8 cellular contexts compared by ENCODE assay signal in genomic region chr14:23364604-23365352, GRCh38. TPM values are rescaled to one million over a fixed set of nuclear protein-coding genes. Genes with fewer than 3 reads are reported as not detected.
DNase-seq lines count a peak whose midpoint lies in the region; ATAC-seq, FAIRE-seq and TF ChIP-seq lines count a peak whose summit lies in the region.

Gene EFS, minus strand, starts transcription at chr14:23365172. Its CDS starts 147 bp downstream, at chr14:23365025.

- peaks cover 13% of the 10 kb centered on the region; the same call in 1 of the 2 replicates for H3K36me3 ChIP-seq in HUES64 (ENCODE audit: insufficient read depth, low read length)
- H3K36me3 ChIP-seq in kidney (ENCODE audit: control insufficient read depth in 1 of 2, insufficient read depth in 2 of 2, low read length in 2 of 2), result no peaks in the 10 kb centered on the region
- H3K36me3 ChIP-seq in skeletal muscle tissue (ENCODE audit: control insufficient read depth in 3 of 3, insufficient read depth in 3 of 3, low read length in 3 of 3), result no peaks in the 10 kb centered on the region

- H3K27me3 ChIP-seq in HUES64 (ENCODE audit: insufficient read depth, low read length) (peaks cover 14% of the 10 kb centered on the region), skeletal muscle tissue (ENCODE audit: control insufficient read depth in 3 of 3, insufficient read depth in 3 of 3, low read length in 3 of 3) (peaks cover 7 to 25% (median 24%) of the 10 kb centered on the region in 3 donors)

- H3K9me3 ChIP-seq in HUES64 (ENCODE audit: insufficient read depth, low read depth, low read length) (no peaks in the 10 kb centered on the region), kidney (ENCODE audit: control insufficient read depth in 1 of 2, low read length in 2 of 2) (no peaks in the 10 kb centered on the region), skeletal muscle tissue (ENCODE audit: control insufficient read depth in 3 of 3, low read length in 3 of 3) (no peaks in the 10 kb centered on the region)

- FAIRE-seq in kidney (lab: Jason Lieb, UNC), result no peak
- no peak for FAIRE-seq in RCC 7860 (lab: Jason Lieb, UNC)

- WGBS in HUES64, result under 1% methylated on average over 44 of the region's 44 CpGs

- peak within 1 kb of the TSS; percentile 86 for H3K27ac ChIP-seq in HUES64 (ENCODE audit: low read depth, low read length)
- H3K27ac ChIP-seq in kidney (ENCODE audit: low read depth in 2 of 2, low read length in 2 of 2), result peak within 1 kb of the TSS; percentile 64 to 76
- H3K27ac ChIP-seq in skeletal muscle tissue (ENCODE audit: low read depth, low read length), result peak within 1 kb of the TSS; percentile 80

- H3K4me3 ChIP-seq in HUES64 (ENCODE audit: low read length), result peak within 1 kb of the TSS; percentile 76
- peak within 1 kb of the TSS; percentile 1 to 55 for H3K4me3 ChIP-seq in kidney (ENCODE audit: low read length in 2 of 2)
- H3K4me3 ChIP-seq in skeletal muscle tissue (ENCODE audit: low read length in 3 of 3), result peak within 1 kb of the TSS; percentile 65 to 71 (median 70)

- TF ChIP-seq CTCF in kidney (IDR thresholded peaks at IDR 0.05; ENCODE audit: borderline replicate concordance, extremely low read depth, insufficient read depth), result no peak

- H3K9ac ChIP-seq in HUES64 (ENCODE audit: low read depth, low read length) (peak within 1 kb of the TSS; percentile 84), kidney (ENCODE audit: low read length in 2 of 2) (peak within 1 kb of the TSS; percentile 29 to 55), skeletal muscle tissue (ENCODE audit: low read depth in 1 of 3, low read length in 3 of 3) (peak within 1 kb of the TSS; percentile 65 to 83 (median 77))

- peaks cover 13% of the 10 kb centered on the region for H3K4me1 ChIP-seq in HUES64 (ENCODE audit: insufficient read depth, low read length)
- H3K4me1 ChIP-seq in kidney (ENCODE audit: control insufficient read depth in 1 of 2, insufficient read depth in 1 of 2, low read depth in 1 of 2, low read length in 2 of 2), result peaks cover 0 to 3% of the 10 kb centered on the region in 2 donors
- peaks cover 0 to 16% (median 5%) of the 10 kb centered on the region in 3 donors for H3K4me1 ChIP-seq in skeletal muscle tissue (ENCODE audit: control insufficient read depth in 3 of 3, insufficient read depth in 3 of 3, low read length in 3 of 3)

- DNase-seq in dedifferentiated amniotic fluid mesenchymal stem cell (ENCODE audit: extremely low spot score), result peak; percentile 16
- DNase-seq in kidney, result peak; percentile 81
- no peak for DNase-seq in NCI-H2029 (lab: John Stamatoyannopoulos, UW)
- no peak for DNase-seq in effector CD8-positive, alpha-beta T cell (lab: John Stamatoyannopoulos, UW)
- no peak for DNase-seq in RCC 7860 (ENCODE audit: low spot score)

- intact Hi-C loops in kidney (cut with DNase I), result no loop called here

- no peak for ATAC-seq in GM21737 (IDR thresholded peaks at IDR 0.05; ENCODE audit: unreplicated experiment)

RNA-seq across cellular contexts. Expression of gene EFS, which starts in this region (rescaled TPM):
- 29.7 TPM for polyA plus RNA-seq in HUES64 (2013, experiment 1 of 2)
- polyA plus RNA-seq in HUES64 (2013, experiment 2 of 2), result 35.8 TPM
- total RNA-seq in kidney, result 5.5 TPM
- polyA plus RNA-seq in kidney (ENCODE audit: insufficient read depth, low read depth, low replicate concordance), result 5.6 TPM
- total RNA-seq in skeletal muscle tissue, result 17.2 TPM

Comparison
In these comparisons a context has a peak if more than half of its experiments do, and no peak if none do; other contexts are left out.
1. DNase-seq: peak in dedifferentiated amniotic fluid mesenchymal stem cell (single experiment) and kidney (single experiment); none in NCI-H2029 (single experiment), effector CD8-positive, alpha-beta T cell (single experiment) and RCC 7860 (single experiment).
2. Peak in every context shown above with its lines, with median percentiles within 50 percentile points of each other: H3K27ac ChIP-seq, H3K4me3 ChIP-seq and H3K9ac ChIP-seq.